17 cellular contexts compared by ENCODE assay signal in genomic region chr14:100855256-100855930, GRCh38. TPM values are rescaled to one million over a fixed set of nuclear protein-coding genes. Genes with fewer than 3 reads are reported as not detected.
DNase-seq lines count a peak whose midpoint lies in the region; ATAC-seq and TF ChIP-seq lines count a peak whose summit lies in the region.
"Had no signal": no experiment of that assay in that cellular context is flagged by ENCODE, and none has a peak within 500 bp of the region (broad histone marks: within the 10 kb centered on the region; RNA-seq: fewer than 3 reads in every experiment).

No MANE protein-coding gene starts in this region.

- H3K9me3 Mint-ChIP-seq in HFFc6 (no peaks in the 10 kb centered on the region), neural progenitor cell (peaks cover 5% of the 10 kb centered on the region)
- H3K9me3 Mint-ChIP-seq: CD8-positive, alpha-beta memory T cell; IgD-negative memory B cell had no signal

- H3K4me2 ChIP-seq in neural progenitor cell = no peak overlapping the region
- H3K4me2 ChIP-seq: SK-N-SH had no signal

- H3K36me3 Mint-ChIP-seq in HFFc6 (ENCODE audit: low read depth) (no peaks in the 10 kb centered on the region; the same call in 1 of the 2 replicates), neural progenitor cell (no peaks in the 10 kb centered on the region)
- H3K36me3 Mint-ChIP-seq: CD8-positive, alpha-beta memory T cell; IgD-negative memory B cell had no signal

- H4K20me1 ChIP-seq in neural progenitor cell (ENCODE audit: low read depth) = no peaks in the 10 kb centered on the region

- H3K9ac ChIP-seq in neural progenitor cell = no peak overlapping the region
- H3K9ac ChIP-seq: SK-N-SH had no signal

- H3K27me3 ChIP-seq in BE2C (no peaks in the 10 kb centered on the region), brain microvascular endothelial cell (replicated peaks) (no peaks in the 10 kb centered on the region), neural progenitor cell (no peaks in the 10 kb centered on the region)

- peaks cover 11% of the 10 kb centered on the region for H3K4me1 Mint-ChIP-seq in HFFc6 (ENCODE audit: low read depth)
- peaks cover 26% of the 10 kb centered on the region for H3K4me1 Mint-ChIP-seq in neural progenitor cell
- H3K4me1 Mint-ChIP-seq: IgD-negative memory B cell had no signal

- H3F3A ChIP-seq in neural progenitor cell (ENCODE audit: low read depth) = no peaks in the 10 kb centered on the region

- no peak overlapping the region for H3K4me3 Mint-ChIP-seq in HFFc6
- no peak overlapping the region for H3K4me3 Mint-ChIP-seq in neural progenitor cell
- H3K4me3 Mint-ChIP-seq: CD8-positive, alpha-beta memory T cell; IgD-negative memory B cell had no signal

- H3K4me1 ChIP-seq in BE2C = no peaks in the 10 kb centered on the region
- peaks cover 4% of the 10 kb centered on the region for H3K4me1 ChIP-seq in neural progenitor cell

- 0 out of 2 replicates have a peak overlapping the region, but pooled peaks have one; percentile 6 for H3K27ac Mint-ChIP-seq in HFFc6
- H3K27ac Mint-ChIP-seq in neural progenitor cell = peak overlapping the region; percentile 37
- H3K27ac Mint-ChIP-seq: CD8-positive, alpha-beta memory T cell had no signal

- H3K79me2 ChIP-seq in neural progenitor cell (ENCODE audit: low read depth) = no peaks in the 10 kb centered on the region

- H3K9me3 ChIP-seq in BE2C (no peaks in the 10 kb centered on the region), neural progenitor cell (ENCODE audit: low read depth) (no peaks in the 10 kb centered on the region)
- H3K9me3 ChIP-seq: SK-N-SH had no signal

- no peak overlapping the region for H2AFZ ChIP-seq in neural progenitor cell (replicated peaks)

- no peak for ATAC-seq in GM19351 (IDR thresholded peaks at IDR 0.05; ENCODE audit: unreplicated experiment)

- H3K4me3 ChIP-seq in BE2C (ENCODE audit: low read depth, low read length) (no peak overlapping the region), brain microvascular endothelial cell (ENCODE audit: low read depth, low read length) (no peak overlapping the region), neural progenitor cell (no peak overlapping the region)

- peaks cover 24% of the 10 kb centered on the region for H3K27me3 Mint-ChIP-seq in HFFc6 (ENCODE audit: insufficient read depth)
- H3K27me3 Mint-ChIP-seq in neural progenitor cell (ENCODE audit: insufficient read depth, low read depth) = peaks cover 23% of the 10 kb centered on the region

- DNase-seq in BE2C = no peak
- DNase-seq in HFFc6 = no peak
- no peak for DNase-seq in brain microvascular endothelial cell
- no peak for DNase-seq in neural progenitor cell (ENCODE audit: low spot score)
- DNase-seq in CD1c-positive myeloid dendritic cell (ENCODE audit: extremely low spot score) = no peak
- no peak for DNase-seq in NCI-H1048 (lab: John Stamatoyannopoulos, UW)
- DNase-seq in HuH-7 (ENCODE audit: low spot score) = no peak
- DNase-seq: CD8-positive, alpha-beta memory T cell; NCI-H146; NCI-H345; NCI-H526 treated with DMSO at 0.1 percent for 48 hours; SK-N-SH had no signal

- in situ Hi-C loops in brain microvascular endothelial cell (cut with HindIII; ENCODE audit: low pct_ligation_motif_present, low sequenced_read_pairs) = no loop called here

- peak; percentile 19; the same call in 1 of the 2 replicates for TF ChIP-seq CTCF in BE2C (IDR thresholded peaks at IDR 0.05; ENCODE audit: low read depth, low read length)
- no peak for TF ChIP-seq CTCF in HFFc6 (IDR thresholded peaks at IDR 0.05)
- TF ChIP-seq CTCF in brain microvascular endothelial cell (IDR thresholded peaks at IDR 0.05; ENCODE audit: low read depth, low read length, missing control alignments) = peak; percentile 23
- no peak for TF ChIP-seq CTCF in neural progenitor cell (IDR thresholded peaks at IDR 0.05)

- H3K36me3 ChIP-seq in BE2C (peaks cover 94% of the 10 kb centered on the region), brain microvascular endothelial cell (replicated peaks) (peaks cover 49% of the 10 kb centered on the region), neural progenitor cell (no peaks in the 10 kb centered on the region)

- no peak overlapping the region for H3K27ac ChIP-seq in brain microvascular endothelial cell
- no peak overlapping the region for H3K27ac ChIP-seq in neural progenitor cell

RNA-seq across cellular contexts. Expression of gene MEG3, which starts 29.5 kb away (rescaled TPM):
- polyA plus RNA-seq in BE2C (2012; ENCODE audit: insufficient read depth, insufficient read length, low read depth) = 610 TPM
- total RNA-seq in HFFc6 (2021; fragmentation: NEBNext Ultra II Directional; extraction: Animal tissue kit (Norgen Biotek cat#: 25700)) = 100 to 1,000 TPM; 151 to 262 (median 250) TPM
- total RNA-seq in neural progenitor cell (ENCODE audit: low replicate concordance) = 7.3 and 10.6 TPM in 2 replicates
- total RNA-seq: H4 had no signal
- polyA plus RNA-seq: CD8-positive, alpha-beta memory T cell; IgD-negative memory B cell; SK-N-SH had no signal

RNA-seq across cellular contexts. Expression of gene RTL1, which starts 48.1 kb away (rescaled TPM):
- polyA plus RNA-seq in BE2C (2012; ENCODE audit: insufficient read depth, insufficient read length, low read depth) = 2.0 TPM
- total RNA-seq in HFFc6 (2021; fragmentation: NEBNext Ultra II Directional; extraction: Animal tissue kit (Norgen Biotek cat#: 25700)) = not detected
- total RNA-seq in neural progenitor cell (ENCODE audit: low replicate concordance) = 0.15 and 0.65 TPM in 2 replicates
- total RNA-seq: CD8-positive, alpha-beta memory T cell; Daoy; H4 had no signal
- polyA plus RNA-seq: BJ; CD8-positive, alpha-beta memory T cell; IgD-negative memory B cell had no signal

Comparison
In these comparisons a context has a peak if more than half of its experiments do, and no peak if none do; other contexts are left out.
1. CTCF ChIP-seq: peak in BE2C (single experiment) and brain microvascular endothelial cell (single experiment); none in HFFc6 (single experiment) and neural progenitor cell (single experiment).
2. RNA of gene MEG3, which starts 29.5 kb away (total RNA-seq): 151 to 262 TPM in HFFc6; 7.3 to 10.6 TPM in neural progenitor cell; every median in the first group is over 10 times any median in the second.